Comparison of ENCODE assay signal across 25 cellular contexts in genomic region chr11:27108809-27109208, GRCh38.
"Had no signal": no experiment of that assay in that cellular context is flagged by ENCODE, and none has a peak within 500 bp of the region (broad histone marks: within the 10 kb centered on the region; RNA-seq: fewer than 3 reads in every experiment).

No MANE protein-coding gene starts in this region.

- H3K79me2 ChIP-seq: parathyroid adenoma had no signal

- H3K9ac ChIP-seq: neural progenitor cell, parathyroid adenoma had no signal

- H2AFZ ChIP-seq: neural progenitor cell, parathyroid adenoma had no signal

- H3K4me1 ChIP-seq: neural progenitor cell, parathyroid adenoma, psoas muscle, stomach, thyroid gland, tibial nerve, upper lobe of left lung had no signal

- H3K4me2 ChIP-seq: neural progenitor cell had no signal

- FAIRE-seq: urothelium cell line had no signal

- ATAC-seq: natural killer cell; psoas muscle; right cardiac atrium; sciatic nerve; stimulated activated effector memory CD8-positive, alpha-beta T cell treated with anti-CD3 and anti-CD28 coated beads, Interleukin-12 subunit alpha, Interleukin-12 subunit beta, amount 100 ng/mL, for 72 hours; stimulated activated naive B cell treated with anti-CD40 and anti-IgM and Interleukin-4, amounts not matched to agents 10 μg/mL and 1 μg/mL and 100 μg/mL, for 72 hours had no signal

- H3K36me3 ChIP-seq: neural progenitor cell, ovary, stomach, thoracic aorta, thyroid gland, tibial nerve, upper lobe of left lung, vagina had no signal

- H3K4me3 ChIP-seq: neural progenitor cell, ovary, psoas muscle, skin epidermis, stomach, thoracic aorta, thyroid gland, tibial nerve, upper lobe of left lung, vagina had no signal

- H3K27me3 ChIP-seq: neural progenitor cell, ovary, stomach, thyroid gland, tibial nerve, upper lobe of left lung, vagina had no signal

- H3K9me3 ChIP-seq: ovary, psoas muscle, stomach, thoracic aorta, thyroid gland, tibial nerve, upper lobe of left lung, vagina had no signal

- DNase-seq: natural killer cell; occipital lobe; ovary; posterior cingulate gyrus; psoas muscle; right cardiac atrium; stimulated activated CD4-positive, alpha-beta T cell treated with anti-CD3 and anti-CD28 coated beads, Interleukin-15, amount 100 ng/mL, for 24 hours; stimulated activated CD4-positive, alpha-beta T cell treated with anti-CD3 and anti-CD28 coated beads, Interleukin-2, amount 100 ng/mL, for 24 hours; stimulated activated CD4-positive, alpha-beta T cell treated with anti-CD3 and anti-CD28 coated beads, Interleukin-2, amount 100 ng/mL, for 48 hours; stimulated activated CD4-positive, alpha-beta T cell treated with anti-CD3 and anti-CD28 coated beads, Interleukin-4, amount 100 ng/mL, for 24 hours; stimulated activated naive B cell treated with anti-CD40 and anti-IgM and Interleukin-4, amounts not matched to agents 10 μg/mL and 1 μg/mL and 100 μg/mL, for 72 hours; stimulated activated naive CD4-positive, alpha-beta T cell treated with Interleukin-2 at 50 U/mL for 16 hours; stomach; thyroid gland; trophoblast cell; upper lobe of left lung had no signal

- H3K27ac ChIP-seq: neural progenitor cell, ovary, parathyroid adenoma, psoas muscle, skin epidermis, stomach, thoracic aorta, thyroid gland, tibial nerve, upper lobe of left lung, vagina had no signal
